Comparison of ENCODE assay signal across 24 cellular contexts in the genomic region with DNA sequence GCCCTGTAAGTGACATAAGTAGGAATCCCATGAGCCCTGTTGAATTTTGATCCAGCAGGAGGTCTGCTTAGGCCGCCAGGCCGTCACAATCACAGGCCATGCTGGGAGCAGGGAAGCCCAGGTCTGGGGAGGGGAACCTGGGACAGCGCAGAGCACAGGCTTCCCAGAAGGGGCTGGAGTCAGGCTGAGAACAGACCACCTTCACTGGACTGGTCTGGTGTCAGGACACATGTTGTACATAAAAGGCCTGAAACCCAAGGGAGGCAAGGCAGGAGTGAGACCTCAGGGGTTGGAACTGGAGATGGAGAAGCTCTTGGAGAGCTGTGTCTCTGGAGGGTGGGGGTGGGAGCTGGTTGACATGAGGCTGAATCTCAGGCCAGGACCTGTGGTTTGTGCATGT.
"Had no signal": no experiment of that assay in that cellular context is flagged by ENCODE, and none has a peak within 500 bp of the region (broad histone marks: within the 10 kb centered on the region; RNA-seq: fewer than 3 reads in every experiment).

No MANE protein-coding gene starts in this region.

- DNase-seq: activated CD4-positive, alpha-beta memory T cell treated with anti-CD3 and anti-CD28 coated beads, Interleukin-2, amount 10 ng/mL, durations not matched to agents 7 days and 5 days; activated CD4-positive, alpha-beta T cell treated with anti-CD3 and anti-CD28 coated beads for 36 hours; activated CD4-positive, alpha-beta T cell treated with anti-CD3 and anti-CD28 coated beads, Interleukin-2, amount 50 U/mL, for 1 hour; activated effector memory CD4-positive, alpha-beta T cell treated with Interleukin-2 at 50 U/mL for 16 hours; activated naive CD4-positive, alpha-beta T cell; activated T-cell treated with anti-CD3 and anti-CD28 coated beads for 4 hours; aorta; central memory CD4-positive, alpha-beta T cell; NCI-H1092; NCI-H1417 treated with DMSO at 0.1 percent for 48 hours; NCI-H1694; NCI-H2029; NCI-H510A treated with DMSO at 0.1 percent for 48 hours; NCI-H69; NK-92 treated with Interleukin-12 subunit alpha and Interleukin-12 subunit beta, amount 100 ng/mL, for 24 hours; OCI-M1; RPMI8226; SK-N-SH; T-helper 1 cell; WERI-Rb-1 had no signal

- H3K27ac Mint-ChIP-seq: activated CD4-positive, alpha-beta memory T cell treated with anti-CD3 and anti-CD28 coated beads, Interleukin-2, amount 10 ng/mL, durations not matched to agents 7 days and 5 days; activated naive CD4-positive, alpha-beta T cell treated with anti-CD3 and anti-CD28 coated beads, Interleukin-2, amount 50 U/mL, for 24 hours had no signal

- H3K4me1 Mint-ChIP-seq: activated naive CD4-positive, alpha-beta T cell treated with anti-CD3 and anti-CD28 coated beads, Interleukin-2, amount 50 U/mL, for 24 hours had no signal

- H3K36me3 ChIP-seq: WERI-Rb-1 had no signal

- H3K9me3 ChIP-seq: SK-N-SH had no signal

- H3K27ac ChIP-seq: KMS-11, WERI-Rb-1 had no signal

- ATAC-seq: activated CD4-positive, alpha-beta T cell treated with anti-CD3 and anti-CD28 coated beads for 36 hours; Panc1; Right ventricle myocardium inferior had no signal

- H3K36me3 Mint-ChIP-seq: activated naive CD4-positive, alpha-beta T cell treated with anti-CD3 and anti-CD28 coated beads, Interleukin-2, amount 50 U/mL, for 24 hours had no signal

- H3K27me3 Mint-ChIP-seq: activated CD4-positive, alpha-beta memory T cell treated with anti-CD3 and anti-CD28 coated beads, Interleukin-2, amount 10 ng/mL, durations not matched to agents 7 days and 5 days; activated CD4-positive, alpha-beta T cell treated with anti-CD3 and anti-CD28 coated beads for 36 hours; activated naive CD4-positive, alpha-beta T cell treated with anti-CD3 and anti-CD28 coated beads, Interleukin-2, amount 50 U/mL, for 24 hours had no signal

- H3K4me3 Mint-ChIP-seq: activated CD4-positive, alpha-beta memory T cell treated with anti-CD3 and anti-CD28 coated beads, Interleukin-2, amount 10 ng/mL, durations not matched to agents 7 days and 5 days; activated CD4-positive, alpha-beta T cell treated with anti-CD3 and anti-CD28 coated beads for 36 hours; activated naive CD4-positive, alpha-beta T cell treated with anti-CD3 and anti-CD28 coated beads, Interleukin-2, amount 50 U/mL, for 24 hours had no signal

- H3K9me3 Mint-ChIP-seq: activated CD4-positive, alpha-beta memory T cell treated with anti-CD3 and anti-CD28 coated beads, Interleukin-2, amount 10 ng/mL, durations not matched to agents 7 days and 5 days; activated naive CD4-positive, alpha-beta T cell treated with anti-CD3 and anti-CD28 coated beads, Interleukin-2, amount 50 U/mL, for 24 hours had no signal
